Comparison of ENCODE assay signal across 19 cellular contexts in the genomic region with DNA sequence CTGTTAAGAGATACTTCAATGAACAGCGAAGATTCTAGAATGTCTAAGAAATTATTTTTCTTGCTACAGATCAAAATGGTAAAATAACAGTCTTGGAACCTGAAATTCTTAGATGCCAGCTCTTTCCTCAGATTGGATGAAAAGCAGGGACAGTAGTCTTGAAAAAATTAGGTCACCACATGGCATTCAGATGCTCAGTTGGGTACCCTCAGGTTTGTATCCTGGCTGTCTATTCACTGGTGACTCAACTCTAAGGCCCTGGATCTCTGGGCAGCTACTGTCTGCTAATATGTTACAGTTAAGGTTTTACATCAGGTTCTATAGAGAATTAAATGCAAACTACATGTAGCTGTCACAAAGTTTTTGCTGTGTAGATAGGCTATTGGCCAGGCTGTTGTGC.
"Had no signal": no experiment of that assay in that cellular context is flagged by ENCODE, and none has a peak within 500 bp of the region (broad histone marks: within the 10 kb centered on the region; RNA-seq: fewer than 3 reads in every experiment).

No MANE protein-coding gene starts in this region.

- H3K27me3 ChIP-seq: MG63 had no signal

- DNase-seq: Karpas-422; KG1; MG63; NCI-H1092; NCI-H1436; NCI-H187; NCI-H2029; NCI-H2081 treated with DMSO at 0.1 percent for 48 hours; NCI-H2171; NCI-H226; NCI-H510A; NCI-H524 treated with DMSO at 0.1 percent for 48 hours; NCI-H69; NCI-H774; NK-92 treated with Interleukin-12 subunit alpha and Interleukin-12 subunit beta, amount 100 ng/mL, for 24 hours; PC-3; SHP77 had no signal

- ATAC-seq: Panc1, PC-3 had no signal

- H3K4me3 ChIP-seq: MG63 had no signal

- H3K27ac ChIP-seq: RWPE1 had no signal

- H3K36me3 ChIP-seq: MG63 had no signal
